Comparison of ENCODE assay signal across 33 cellular contexts in the genomic region with DNA sequence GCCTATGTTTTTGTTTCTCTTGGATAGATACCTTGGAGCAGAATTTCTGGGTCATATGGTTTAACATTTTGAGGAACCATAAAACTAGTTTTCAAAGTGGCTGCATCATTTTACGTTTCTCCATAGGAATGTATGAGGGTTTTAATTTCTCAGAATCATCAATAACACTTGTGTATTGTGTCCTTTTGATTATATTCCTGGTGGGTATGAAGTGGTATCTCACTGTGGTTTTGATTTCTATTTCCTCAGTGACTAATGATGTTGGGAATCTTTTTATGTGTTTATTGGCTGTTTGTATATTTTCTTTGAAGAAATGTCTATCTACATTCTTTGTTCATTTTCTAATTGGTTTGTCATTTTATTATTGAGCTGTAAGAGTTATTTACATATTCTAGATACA.
"Had no signal": no experiment of that assay in that cellular context is flagged by ENCODE, and none has a peak within 500 bp of the region (broad histone marks: within the 10 kb centered on the region; RNA-seq: fewer than 3 reads in every experiment).

No MANE protein-coding gene starts in this region.

- DNase-seq: activated CD4-positive, alpha-beta T cell treated with anti-CD3 and anti-CD28 coated beads for 1 hour; activated CD4-positive, alpha-beta T cell treated with anti-CD3 and anti-CD28 coated beads for 48 hours; activated CD4-positive, CD25-positive, alpha-beta regulatory T cell; activated CD8-positive, alpha-beta T cell treated with anti-CD3 and anti-CD28 coated beads for 36 hours; activated effector memory CD4-positive, alpha-beta T cell treated with anti-CD3 and anti-CD28 coated beads, Interleukin-2, amount 50 U/mL, for 16 hours; activated naive CD4-positive, alpha-beta T cell; activated naive CD4-positive, alpha-beta T cell treated with anti-CD3 and anti-CD28 coated beads, Interleukin-2, amount 50 U/mL, for 16 hours; activated naive CD8-positive, alpha-beta T cell treated with anti-CD3 and anti-CD28 coated beads for 36 hours; activated T-cell treated with anti-CD3 and anti-CD28 coated beads, Interleukin-2, amount 50 U/mL, for 1 hour; activated T-cell treated with anti-CD3 and anti-CD28 coated beads, Interleukin-2, amount 50 U/mL, for 72 hours; amniotic stem cell; aorta; caudate nucleus; cerebellar nuclear complex; MM.1S; MV-4-11; NCI-H1092; NCI-H1436 treated with DMSO at 0.1 percent for 48 hours; NCI-H1694 treated with DMSO at 0.1 percent for 48 hours; NCI-H2029; NCI-H345; NCI-H524 treated with DMSO at 0.1 percent for 48 hours; PC-9; SIG-M5; T-helper 1 cell; T-helper 2 cell; T-helper 9 cell; WERI-Rb-1 had no signal

- FAIRE-seq: bronchial epithelial cell, RCC 7860 had no signal

- H3K36me3 ChIP-seq: WERI-Rb-1 had no signal

- ATAC-seq: activated CD8-positive, alpha-beta T cell treated with anti-CD3 and anti-CD28 coated beads for 36 hours; activated T-cell treated with anti-CD3 and anti-CD28 coated beads, Interleukin-2, amount 50 U/mL, for 72 hours; activated T-helper 17 cell treated with anti-CD3 and anti-CD28 coated beads, Interleukin-2, amount 50 U/mL, for 72 hours; Right ventricle myocardium inferior; SK-N-SH treated with all-trans-retinoic acid at 6 μM for 48 hours had no signal

- H3K4me3 ChIP-seq: PC-9 had no signal
